13 cellular contexts compared by ENCODE assay signal in genomic region chr9:126275386-126276001, GRCh38. TPM values are rescaled to one million over a fixed set of nuclear protein-coding genes. Genes with fewer than 3 reads are reported as not detected.
A peak's percentile ranks its signal among the peaks of the same experiment; 100 is the strongest.
DNase-seq lines count a peak whose midpoint lies in the region; ATAC-seq, FAIRE-seq and TF ChIP-seq lines count a peak whose summit lies in the region.
"Had no signal": no experiment of that assay in that cellular context is flagged by ENCODE, and none has a peak within 500 bp of the region (broad histone marks: within the 10 kb centered on the region; RNA-seq: fewer than 3 reads in every experiment).

No MANE protein-coding gene starts in this region.

- H3K4me3 ChIP-seq in astrocyte (ENCODE audit: insufficient read depth, low read depth, low read length) (no peak overlapping the region), neuron (ENCODE audit: low read length) (no peak overlapping the region)
- H3K4me3 ChIP-seq: HAP-1 had no signal

- H3K4me1 ChIP-seq in astrocyte (ENCODE audit: insufficient read depth, low read length) (peaks cover 8% of the 10 kb centered on the region), neuron (ENCODE audit: insufficient read depth, low read length) (peaks cover 14% of the 10 kb centered on the region)
- H3K4me1 ChIP-seq: HAP-1 had no signal

- peaks cover 7% of the 10 kb centered on the region for H3K9me3 Mint-ChIP-seq in astrocyte (ENCODE audit: unreplicated experiment)

- peak overlapping the region; percentile 75 for H3K27ac Mint-ChIP-seq in astrocyte (ENCODE audit: unreplicated experiment)
- H3K27ac Mint-ChIP-seq: activated CD8-positive, alpha-beta memory T cell treated with anti-CD3 and anti-CD28 coated beads, Interleukin-2, amount 10 ng/mL, durations not matched to agents 7 days and 5 days had no signal

- no peaks in the 10 kb centered on the region for H3K36me3 ChIP-seq in astrocyte (ENCODE audit: insufficient read depth, low read length)
- H3K36me3 ChIP-seq in neuron (ENCODE audit: insufficient read depth, low read length), result no peaks in the 10 kb centered on the region
- H3K36me3 ChIP-seq: HAP-1 had no signal

- intact Hi-C loops in left ventricle myocardium superior (cut with micrococcal nuclease), result no loop called here

- no peak overlapping the region for H3K4me2 ChIP-seq in astrocyte (ENCODE audit: low read length)

- no peak for FAIRE-seq in astrocyte (lab: Jason Lieb, UNC)
- FAIRE-seq: HTR-8/SVneo had no signal

- H2AFZ ChIP-seq in astrocyte (ENCODE audit: low read depth, low read length), result peak overlapping the region; percentile 89
- H2AFZ ChIP-seq in neuron (ENCODE audit: low read depth, low read length), result peak overlapping the region; percentile 52

- no peaks in the 10 kb centered on the region for H4K20me1 ChIP-seq in astrocyte (ENCODE audit: insufficient read depth, low read length)

- peaks cover under 1% of the 10 kb centered on the region for H3K27me3 ChIP-seq in astrocyte (ENCODE audit: insufficient read depth, low read length)
- no peaks in the 10 kb centered on the region for H3K27me3 ChIP-seq in neuron (ENCODE audit: insufficient read depth, low read length)

- H3K9me3 ChIP-seq in astrocyte (ENCODE audit: insufficient read depth, low read depth, low read length) (no peaks in the 10 kb centered on the region), neuron (ENCODE audit: low read length) (no peaks in the 10 kb centered on the region)
- H3K9me3 ChIP-seq: HAP-1 had no signal

- TF ChIP-seq CTCF in astrocyte (IDR thresholded peaks at IDR 0.05; ENCODE audit: insufficient read depth, low read depth, low read length), result no peak

- peak overlapping the region; percentile 28 for H3K9ac ChIP-seq in astrocyte (ENCODE audit: low read length)

- H3K36me3 Mint-ChIP-seq in astrocyte (ENCODE audit: low read depth, unreplicated experiment), result no peaks in the 10 kb centered on the region
- H3K36me3 Mint-ChIP-seq: activated CD8-positive, alpha-beta memory T cell treated with anti-CD3 and anti-CD28 coated beads, Interleukin-2, amount 10 ng/mL, durations not matched to agents 7 days and 5 days had no signal

- ATAC-seq in left ventricle myocardium superior, result peak; percentile 70
- ATAC-seq in GM19351 (IDR thresholded peaks at IDR 0.05; ENCODE audit: unreplicated experiment), result no peak
- ATAC-seq: activated CD8-positive, alpha-beta memory T cell treated with anti-CD3 and anti-CD28 coated beads, Interleukin-2, amount 10 ng/mL, durations not matched to agents 7 days and 5 days had no signal

- H3K4me3 Mint-ChIP-seq in astrocyte (ENCODE audit: unreplicated experiment), result peak overlapping the region; percentile 55
- H3K4me3 Mint-ChIP-seq: activated CD8-positive, alpha-beta memory T cell treated with anti-CD3 and anti-CD28 coated beads, Interleukin-2, amount 10 ng/mL, durations not matched to agents 7 days and 5 days had no signal

- H3K27me3 Mint-ChIP-seq in astrocyte (ENCODE audit: low read depth, unreplicated experiment), result no peaks in the 10 kb centered on the region

- DNase-seq in ELF-1 (ENCODE audit: low read depth, low spot score) (peak; percentile 54), astrocyte (ENCODE audit: low read depth) (peak; percentile 57), left ventricle myocardium superior (peak; percentile 44), DMS79 (lab: John Stamatoyannopoulos, UW) (no peak), LoVo (ENCODE audit: low spot score) (no peak), cortex of kidney (lab: John Stamatoyannopoulos, UW) (no peak)
- DNase-seq: activated CD8-positive, alpha-beta memory T cell treated with anti-CD3 and anti-CD28 coated beads, Interleukin-2, amount 10 ng/mL, durations not matched to agents 7 days and 5 days; DND-41; NCI-H510A had no signal

- no peaks in the 10 kb centered on the region for H3K79me2 ChIP-seq in astrocyte (ENCODE audit: insufficient read depth, low read length)

- H3K4me1 Mint-ChIP-seq in astrocyte (ENCODE audit: low read depth, unreplicated experiment), result peaks cover 7% of the 10 kb centered on the region
- H3K4me1 Mint-ChIP-seq: activated CD8-positive, alpha-beta memory T cell treated with anti-CD3 and anti-CD28 coated beads, Interleukin-2, amount 10 ng/mL, durations not matched to agents 7 days and 5 days had no signal

- H3K27ac ChIP-seq in astrocyte (ENCODE audit: low read depth, low read length), result no peak overlapping the region

RNA-seq across cellular contexts. Expression of gene MVB12B, which starts 51.1 kb away (rescaled TPM):
- 12.8 and 13.2 TPM in 2 replicates for total RNA-seq in astrocyte
- 11.8 TPM for total RNA-seq in left ventricle myocardium superior

Comparison
In these comparisons a context has a peak if more than half of its experiments do, and no peak if none do; other contexts are left out.
1. DNase-seq: peak in ELF-1 (single experiment), astrocyte (single experiment) and left ventricle myocardium superior (single experiment); none in DMS79 (single experiment), LoVo (single experiment) and cortex of kidney (single experiment).